Comparison of ENCODE assay signal across 16 cellular contexts in the genomic region with DNA sequence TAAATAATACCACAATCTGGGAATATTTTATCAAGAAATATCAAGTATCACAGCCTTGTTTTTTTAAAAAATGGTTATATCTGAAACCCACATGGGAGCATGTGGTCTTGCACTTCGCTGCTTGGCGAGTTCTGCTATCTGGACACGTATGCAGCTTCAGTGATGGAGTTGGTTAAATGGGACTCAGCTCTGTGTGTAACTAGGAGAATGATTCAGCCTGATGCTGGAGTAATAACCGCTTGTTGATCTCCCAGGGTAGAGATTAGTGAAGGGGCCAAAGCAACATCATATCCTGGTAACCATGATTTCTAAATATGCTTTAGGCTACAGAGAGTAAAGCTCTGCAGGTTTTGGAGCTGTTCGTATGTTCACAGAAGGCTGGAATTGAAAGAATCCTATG.
DNase-seq lines count a peak whose midpoint lies in the region; ATAC-seq and TF ChIP-seq lines count a peak whose summit lies in the region.
"Had no signal": no experiment of that assay in that cellular context is flagged by ENCODE, and none has a peak within 500 bp of the region (broad histone marks: within the 10 kb centered on the region; RNA-seq: fewer than 3 reads in every experiment).

No MANE protein-coding gene starts in this region.

- WGBS in IMR-90 (ENCODE audit: extremely low coverage in 2 of 2, insufficient read length in 1 of 2), 2 experiments: no CpG with 5 or more reads among the region's 5 CpGs

- H2AFZ ChIP-seq in IMR-90 (replicated peaks; ENCODE audit: low read length, poor library complexity): no peak overlapping the region

- H4K8ac ChIP-seq in IMR-90 (ENCODE audit: low read depth in 2 of 2, low read length in 2 of 2): no peak overlapping the region

- H3K27ac ChIP-seq in IMR-90 (ENCODE audit: insufficient read depth, low read length) (no peak overlapping the region), brain microvascular endothelial cell (no peak overlapping the region), upper lobe of right lung (no peak overlapping the region)

- H3K23ac ChIP-seq in IMR-90 (ENCODE audit: low read depth, low read length): no peak overlapping the region

- H3K36me3 ChIP-seq in IMR-90 (ENCODE audit: control insufficient read depth, insufficient read depth, low read length): no peaks in the 10 kb centered on the region
- H3K36me3 ChIP-seq in brain microvascular endothelial cell (replicated peaks): no peaks in the 10 kb centered on the region
- no peaks in the 10 kb centered on the region for H3K36me3 ChIP-seq in upper lobe of right lung

- no peaks in the 10 kb centered on the region for H3K9me1 ChIP-seq in IMR-90 (ENCODE audit: insufficient read depth, low read length)

- H4K91ac ChIP-seq in IMR-90 (ENCODE audit: insufficient read depth, low read depth, low read length): no peak overlapping the region

- no peak overlapping the region for H2BK120ac ChIP-seq in IMR-90 (ENCODE audit: low read depth, low read length)

- H3K4me3 ChIP-seq in IMR-90 (ENCODE audit: insufficient read depth, low read depth, low read length): no peak overlapping the region
- H3K4me3 ChIP-seq in brain microvascular endothelial cell (ENCODE audit: low read depth, low read length): no peak overlapping the region
- no peak overlapping the region for H3K4me3 ChIP-seq in fibroblast of the aortic adventitia (ENCODE audit: low read depth, low read length)
- no peak overlapping the region for H3K4me3 ChIP-seq in upper lobe of right lung

- H3K9me3 ChIP-seq in IMR-90 (ENCODE audit: control insufficient read depth, insufficient read depth, low read length): no peaks in the 10 kb centered on the region
- H3K9me3 ChIP-seq in upper lobe of right lung: no peaks in the 10 kb centered on the region

- no peak overlapping the region for H3K9ac ChIP-seq in IMR-90 (ENCODE audit: low read depth, low read length)

- no peak overlapping the region for H2AK5ac ChIP-seq in IMR-90 (ENCODE audit: low read depth, low read length)

- no peak overlapping the region for H2BK5ac ChIP-seq in IMR-90 (ENCODE audit: low read depth, low read length, poor library complexity, severe bottlenecking)

- H4K20me1 ChIP-seq in IMR-90 (ENCODE audit: insufficient read depth, low read length): no peaks in the 10 kb centered on the region

- H3K4me2 ChIP-seq in IMR-90 (ENCODE audit: low read depth, low read length): no peak overlapping the region

- CTCF ChIA-PET in IMR-90 (lab: Yijun Ruan, JAX): interaction anchor here (0.6 to 1.7 kb wide), 2 partner anchors 15 to 189 kb away, joined by 3 to 5 read pairs; no protein-coding TSS in a partner anchor

- no peak for TF ChIP-seq POLR2A in IMR-90 (IDR thresholded peaks at IDR 0.05; ENCODE audit: low read depth, low read length)

- no peak for TF ChIP-seq RAD21 in IMR-90 (IDR thresholded peaks at IDR 0.05; ENCODE audit: low read length)

- no peak; the same call in 1 of the 2 replicates for ATAC-seq in IMR-90 (ENCODE audit: low read depth)
- peak; percentile 73 for ATAC-seq in sciatic nerve
- ATAC-seq in upper lobe of right lung: no peak
- ATAC-seq in SK-N-SH treated with all-trans-retinoic acid at 6 μM for 48 hours: no peak
- ATAC-seq: HCT116 had no signal

- no peak overlapping the region for H2BK20ac ChIP-seq in IMR-90 (ENCODE audit: low read depth, low read length)

- POLR2A ChIA-PET in IMR-90 (lab: Charles Lee; ENCODE audit: unreplicated experiment): no interaction called here

- in situ Hi-C loops in IMR-90 (cut with MboI; ENCODE audit: low sequenced_read_pairs): no loop called here
- in situ Hi-C loops in brain microvascular endothelial cell (cut with HindIII; ENCODE audit: low pct_ligation_motif_present, low sequenced_read_pairs): no loop called here

- no peak overlapping the region for H2AK9ac ChIP-seq in IMR-90 (replicated peaks; ENCODE audit: low read depth, low read length, poor library complexity)

- H3K4me1 ChIP-seq in IMR-90 (ENCODE audit: control insufficient read depth, insufficient read depth, low read length) (no peaks in the 10 kb centered on the region), upper lobe of right lung (no peaks in the 10 kb centered on the region)

- H3K27me3 ChIP-seq in IMR-90 (ENCODE audit: control insufficient read depth, insufficient read depth, low read length): no peaks in the 10 kb centered on the region
- H3K27me3 ChIP-seq in brain microvascular endothelial cell (replicated peaks): no peaks in the 10 kb centered on the region
- no peaks in the 10 kb centered on the region for H3K27me3 ChIP-seq in upper lobe of right lung

- no peak overlapping the region for H2BK15ac ChIP-seq in IMR-90 (ENCODE audit: low read depth, low read length)

- no peak overlapping the region for H3K14ac ChIP-seq in IMR-90 (replicated peaks; ENCODE audit: low read depth, low read length)

- TF ChIP-seq CTCF in IMR-90 (conservative IDR thresholded peaks at IDR 0.05; ENCODE audit: low read depth, low read length) (no peak), brain microvascular endothelial cell (IDR thresholded peaks at IDR 0.05; ENCODE audit: low read depth, low read length, missing control alignments) (no peak), fibroblast of the aortic adventitia (IDR thresholded peaks at IDR 0.05; ENCODE audit: insufficient read depth, low read length) (no peak), upper lobe of right lung (IDR thresholded peaks at IDR 0.05) (no peak)

- H3K18ac ChIP-seq in IMR-90 (ENCODE audit: low read depth, low read length): no peak overlapping the region

- no peak overlapping the region for H3K4ac ChIP-seq in IMR-90 (ENCODE audit: low read depth, low read length)

- H3K56ac ChIP-seq in IMR-90 (ENCODE audit: extremely low read depth, insufficient read depth, low read length): no peak overlapping the region

- dilution Hi-C loops in IMR-90 (cut with HindIII; ENCODE audit: low sequenced_read_pairs, unreplicated experiment): no loop called here

- DNase-seq in IMR-90 (peak; percentile 18), brain microvascular endothelial cell (peak; percentile 19), fibroblast of the aortic adventitia (ENCODE audit: low read depth) (peak; percentile 92), sciatic nerve (ENCODE audit: low spot score) (no peak), upper lobe of right lung (no peak), mucosa of gallbladder (ENCODE audit: low spot score) (no peak)
- no peak for DNase-seq in stimulated activated CD4-positive, alpha-beta T cell treated with anti-CD3 and anti-CD28 coated beads, Interleukin-2, amount 100 ng/mL, for 24 hours
- DNase-seq: Calu3; CD4-positive, alpha-beta T cell; NCI-H2107; NCI-H226; NCI-H526; NK-92 treated with Interleukin-12 subunit alpha and Interleukin-12 subunit beta, amount 100 ng/mL, for 24 hours; OCI-M1 had no signal

- intact Hi-C loops in IMR-90 (cut with micrococcal nuclease): loop anchor here (2.0 kb wide), 1 partner anchor 32 kb away; no protein-coding TSS in a partner anchor
- intact Hi-C loops in sciatic nerve (cut with DNase I): no loop called here
- intact Hi-C loops in upper lobe of right lung (cut with DNase I): no loop called here

- BruUV-seq in IMR-90 (replicated peaks; lab: Mats Ljungman, UMichigan): no TSS peak

- no peak overlapping the region for H4K5ac ChIP-seq in IMR-90 (ENCODE audit: low read depth, low read length)

- H3K79me1 ChIP-seq in IMR-90 (ENCODE audit: low read depth in 1 of 2, low read length in 2 of 2): no peaks in the 10 kb centered on the region

TF ChIP-seq in IMR-90, 13 proteins besides CTCF, POLR2A, EP300 and RAD21 (continues in another document):
- no peak for TF ChIP-seq RFX5 (IDR thresholded peaks at IDR 0.05; ENCODE audit: low read depth, low read length)
- TF ChIP-seq MXI1 (IDR thresholded peaks at IDR 0.05; ENCODE audit: borderline replicate concordance, low read depth, low read length): no peak
- TF ChIP-seq MAZ (IDR thresholded peaks at IDR 0.05; ENCODE audit: borderline replicate concordance, low read depth, low read length): no peak
- TF ChIP-seq, protein P1, sequence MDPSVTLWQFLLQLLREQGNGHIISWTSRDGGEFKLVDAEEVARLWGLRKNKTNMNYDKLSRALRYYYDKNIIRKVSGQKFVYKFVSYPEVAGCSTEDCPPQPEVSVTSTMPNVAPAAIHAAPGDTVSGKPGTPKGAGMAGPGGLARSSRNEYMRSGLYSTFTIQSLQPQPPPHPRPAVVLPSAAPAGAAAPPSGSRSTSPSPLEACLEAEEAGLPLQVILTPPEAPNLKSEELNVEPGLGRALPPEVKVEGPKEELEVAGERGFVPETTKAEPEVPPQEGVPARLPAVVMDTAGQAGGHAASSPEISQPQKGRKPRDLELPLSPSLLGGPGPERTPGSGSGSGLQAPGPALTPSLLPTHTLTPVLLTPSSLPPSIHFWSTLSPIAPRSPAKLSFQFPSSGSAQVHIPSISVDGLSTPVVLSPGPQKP (IDR thresholded peaks at IDR 0.05; ENCODE audit: borderline replicate concordance, low read depth, low read length): no peak
- no peak for TF ChIP-seq CHD1 (IDR thresholded peaks at IDR 0.05; ENCODE audit: low read depth, low read length)
- TF ChIP-seq FOS (IDR thresholded peaks at IDR 0.05; ENCODE audit: low read depth, low read length): no peak
- TF ChIP-seq CEBPB (IDR thresholded peaks at IDR 0.05; ENCODE audit: low read depth, low read length): no peak
- no peak for TF ChIP-seq BHLHE40 (IDR thresholded peaks at IDR 0.05; ENCODE audit: low read depth, low read length)

TF ChIP-seq in SK-N-SH treated with all-trans-retinoic acid at 6 μM for 48 hours, 23 proteins besides CTCF, POLR2A, EP300 and RAD21 (continues in another document):
- TF ChIP-seq SNAI2 (CRISPR knock-in tag; IDR thresholded peaks at IDR 0.05) (no peak), CSDC2 (CRISPR knock-in tag; IDR thresholded peaks at IDR 0.05) (no peak), ISL1 (CRISPR knock-in tag; IDR thresholded peaks at IDR 0.05) (no peak), ARNTL (CRISPR knock-in tag; IDR thresholded peaks at IDR 0.05; ENCODE audit: borderline replicate concordance, low read depth) (no peak), TCF4 (CRISPR knock-in tag; IDR thresholded peaks at IDR 0.05; ENCODE audit: borderline replicate concordance) (no peak), PATZ1 (CRISPR knock-in tag; IDR thresholded peaks at IDR 0.05; ENCODE audit: borderline replicate concordance) (no peak), ZNF565 (CRISPR knock-in tag; conservative IDR thresholded peaks at IDR 0.05; ENCODE audit: low read depth) (no peak)

Comparison
In these comparisons a context has a peak if more than half of its experiments do, and no peak if none do; other contexts are left out.
1. DNase-seq: peak in IMR-90 (single experiment), brain microvascular endothelial cell (single experiment) and fibroblast of the aortic adventitia (single experiment); none in sciatic nerve (single experiment), upper lobe of right lung (single experiment), stimulated activated CD4-positive, alpha-beta T cell treated with anti-CD3 and anti-CD28 coated beads, Interleukin-2, amount 100 ng/mL, for 24 hours (0 of 2) and mucosa of gallbladder (single experiment).